ENCODE assay signal across 10 cellular contexts in genomic region chr19:38223617-38224013, GRCh38. TPM values are rescaled to one million over a fixed set of nuclear protein-coding genes. Genes with fewer than 3 reads are reported as not detected.
DNase-seq lines count a peak whose midpoint lies in the region; ATAC-seq and TF ChIP-seq lines count a peak whose summit lies in the region.
"Had no signal": no experiment of that assay in that cellular context is flagged by ENCODE, and none has a peak within 500 bp of the region (broad histone marks: within the 10 kb centered on the region; RNA-seq: fewer than 3 reads in every experiment).

No MANE protein-coding gene starts in this region.

- H3K36me3 ChIP-seq in WERI-Rb-1, result peaks cover 27% of the 10 kb centered on the region
- no peaks in the 10 kb centered on the region for H3K36me3 ChIP-seq in subcutaneous abdominal adipose tissue (ENCODE audit: control insufficient read depth in 5 of 5, insufficient read depth in 5 of 5, low read length in 5 of 5)
- H3K36me3 ChIP-seq: adrenal gland had no signal

- H3K27me3 ChIP-seq in WERI-Rb-1 (ENCODE audit: insufficient read depth, low read depth, severe bottlenecking) (no peaks in the 10 kb centered on the region), subcutaneous abdominal adipose tissue (ENCODE audit: control insufficient read depth in 5 of 5, insufficient read depth in 4 of 5, low read length in 5 of 5) (peaks cover 40 to 68% (median 56%) of the 10 kb centered on the region in 5 donors)

- peaks cover 21% of the 10 kb centered on the region for H3K4me1 Mint-ChIP-seq in activated CD4-positive, alpha-beta T cell treated with anti-CD3 and anti-CD28 coated beads for 36 hours

- no peak overlapping the region for H3K27ac Mint-ChIP-seq in activated CD4-positive, alpha-beta T cell treated with anti-CD3 and anti-CD28 coated beads for 36 hours

- H3K27ac ChIP-seq in WERI-Rb-1, result peak overlapping the region; percentile 57; the same call in 1 of the 2 replicates
- no peak overlapping the region for H3K27ac ChIP-seq in subcutaneous abdominal adipose tissue (ENCODE audit: low read depth, low read length)
- H3K27ac ChIP-seq: adrenal gland had no signal

- peak overlapping the region; percentile 64 for H3K4me3 ChIP-seq in WERI-Rb-1 (ENCODE audit: low read depth, low read length)
- H3K4me3 ChIP-seq in fibroblast of villous mesenchyme (ENCODE audit: low read depth, low read length), result peak overlapping the region; percentile 72
- H3K4me3 ChIP-seq in subcutaneous abdominal adipose tissue (ENCODE audit: low read depth in 1 of 5, low read length in 5 of 5), result peak overlapping the region in 3 of 5 donors; percentile 30 to 57 (median 45)

- CTCF ChIA-PET in activated CD4-positive, alpha-beta T cell treated with anti-CD3 and anti-CD28 coated beads for 36 hours (lab: Charles Lee), result no interaction called here

- H3K9me3 Mint-ChIP-seq in activated CD4-positive, alpha-beta T cell treated with anti-CD3 and anti-CD28 coated beads for 36 hours (ENCODE audit: low read depth), result no peaks in the 10 kb centered on the region

- intact Hi-C loops in activated CD4-positive, alpha-beta T cell treated with anti-CD3 and anti-CD28 coated beads for 36 hours (cut with DNase I, micrococcal nuclease), result loop anchor here in 1 of 2 experiments (1.0 kb wide), 1 partner anchor 325 kb away; no protein-coding TSS in a partner anchor

- no peak for TF ChIP-seq CTCF in WERI-Rb-1 (IDR thresholded peaks at IDR 0.05; ENCODE audit: low read depth, low read length)
- no peak for TF ChIP-seq CTCF in fibroblast of villous mesenchyme (IDR thresholded peaks at IDR 0.05; ENCODE audit: insufficient read depth, low read depth, low read length)

- no peaks in the 10 kb centered on the region for H3K9me3 ChIP-seq in WERI-Rb-1 (ENCODE audit: severe bottlenecking)
- no peaks in the 10 kb centered on the region for H3K9me3 ChIP-seq in subcutaneous abdominal adipose tissue (ENCODE audit: control insufficient read depth in 5 of 5, low read length in 5 of 5)
- H3K9me3 ChIP-seq: adrenal gland had no signal

- POLR2A ChIA-PET in activated CD4-positive, alpha-beta T cell treated with anti-CD3 and anti-CD28 coated beads for 36 hours (lab: Charles Lee), result no interaction called here

- peak overlapping the region; percentile 63 for H3K4me3 Mint-ChIP-seq in activated CD4-positive, alpha-beta T cell treated with anti-CD3 and anti-CD28 coated beads for 36 hours

- DNase-seq in activated CD4-positive, alpha-beta T cell treated with anti-CD3 and anti-CD28 coated beads for 36 hours, result no peak
- DNase-seq in activated CD4-positive, alpha-beta T cell treated with anti-CD3 and anti-CD28 coated beads, Interleukin-2, amount 50 U/mL, for 48 hours, result no peak
- no peak for DNase-seq in WERI-Rb-1
- no peak for DNase-seq in fibroblast of villous mesenchyme (ENCODE audit: low read depth)
- no peak for DNase-seq in NCI-H1105 (lab: John Stamatoyannopoulos, UW)

- peaks cover 2% of the 10 kb centered on the region for H3K36me3 Mint-ChIP-seq in activated CD4-positive, alpha-beta T cell treated with anti-CD3 and anti-CD28 coated beads for 36 hours (ENCODE audit: low read depth)

- no peak for ATAC-seq in activated CD4-positive, alpha-beta T cell treated with anti-CD3 and anti-CD28 coated beads for 36 hours
- no peak for ATAC-seq in HG02852 (IDR thresholded peaks at IDR 0.05; ENCODE audit: unreplicated experiment)
- ATAC-seq in GM19452 (IDR thresholded peaks at IDR 0.05; ENCODE audit: unreplicated experiment), result no peak
- ATAC-seq: sciatic nerve had no signal

- H3K9ac ChIP-seq in subcutaneous abdominal adipose tissue (ENCODE audit: low read length in 5 of 5), result no peak overlapping the region

- peaks cover 0 to 15% (median 10%) of the 10 kb centered on the region in 5 donors for H3K4me1 ChIP-seq in subcutaneous abdominal adipose tissue (ENCODE audit: control insufficient read depth in 5 of 5, insufficient read depth in 5 of 5, low read length in 5 of 5)

- H3K27me3 Mint-ChIP-seq in activated CD4-positive, alpha-beta T cell treated with anti-CD3 and anti-CD28 coated beads for 36 hours, result peaks cover 54% of the 10 kb centered on the region

RNA-seq across cellular contexts. Expression of gene DPF1, which starts 0.4 kb away (rescaled TPM):
- 1 to 10 TPM in 1 of 2 experiments, under 1 TPM in 1; 0.91 to 1.2 TPM for total RNA-seq in activated CD4-positive, alpha-beta T cell treated with anti-CD3 and anti-CD28 coated beads for 36 hours
- total RNA-seq in fibroblast of villous mesenchyme, result 1.7 and 3.5 TPM in 2 replicates
- total RNA-seq: sciatic nerve had no signal

RNA-seq across cellular contexts. Expression of gene PPP1R14A, which starts 32.6 kb away (rescaled TPM):
- 1 to 10 TPM; 1.6 to 1.7 TPM for total RNA-seq in activated CD4-positive, alpha-beta T cell treated with anti-CD3 and anti-CD28 coated beads for 36 hours
- 1.3 and 8.7 TPM in 2 replicates for total RNA-seq in fibroblast of villous mesenchyme

RNA-seq across cellular contexts. Expression of gene SPINT2, which starts 40.8 kb away (rescaled TPM):
- 10 to 100 TPM; 46.0 to 49.0 TPM for total RNA-seq in activated CD4-positive, alpha-beta T cell treated with anti-CD3 and anti-CD28 coated beads for 36 hours
- 3.5 and 5.5 TPM in 2 replicates for total RNA-seq in fibroblast of villous mesenchyme
